Comparison of ENCODE assay signal across 15 cellular contexts in the genomic region with DNA sequence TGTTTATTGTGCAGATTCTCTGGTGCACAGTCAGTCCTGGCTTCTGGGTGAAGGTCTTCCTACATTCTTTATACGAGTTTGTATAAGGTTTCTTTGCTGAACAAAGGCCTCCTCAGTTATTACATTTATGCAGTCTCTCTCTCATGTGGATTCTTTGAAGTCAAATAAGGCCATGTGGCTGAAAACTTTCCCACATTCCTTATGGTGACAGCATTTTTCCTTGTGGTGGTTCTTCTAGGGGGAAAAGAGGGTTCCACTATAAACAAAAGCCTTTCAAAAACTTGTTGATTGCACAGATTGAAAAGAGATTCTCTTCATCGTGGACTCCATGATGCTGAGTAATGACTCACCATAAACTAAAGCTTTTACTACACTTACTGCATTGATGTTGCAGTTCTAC. TPM values are rescaled to one million over a fixed set of nuclear protein-coding genes. Genes with fewer than 3 reads are reported as not detected.
DNase-seq lines count a peak whose midpoint lies in the region; ATAC-seq and TF ChIP-seq lines count a peak whose summit lies in the region.
"Had no signal": no experiment of that assay in that cellular context is flagged by ENCODE, and none has a peak within 500 bp of the region (broad histone marks: within the 10 kb centered on the region; RNA-seq: fewer than 3 reads in every experiment).

No MANE protein-coding gene starts in this region.

- no peak overlapping the region for H2BK5ac ChIP-seq in mesenchymal stem cell (ENCODE audit: low read depth, low read length, poor library complexity, severe bottlenecking)

- H3K9me3 ChIP-seq in Loucy (ENCODE audit: insufficient read depth, low read depth, low read length) (no peaks in the 10 kb centered on the region), mesenchymal stem cell (ENCODE audit: control insufficient read depth, low read length) (peaks cover 24% of the 10 kb centered on the region)
- peaks cover 0 to 3% of the 10 kb centered on the region in 2 donors for H3K9me3 ChIP-seq in CD4-positive, alpha-beta memory T cell (ENCODE audit: control insufficient read depth in 1 of 2, low read length in 2 of 2)
- H3K9me3 ChIP-seq: BE2C had no signal

- no peak overlapping the region for H2AFZ ChIP-seq in Loucy (ENCODE audit: low read length)
- H2AFZ ChIP-seq in mesenchymal stem cell (ENCODE audit: low read depth, low read length) = no peak overlapping the region

- peaks cover 0 to 15% (median 9%) of the 10 kb centered on the region in 8 donors for H3K9me3 Mint-ChIP-seq in CD4-positive, alpha-beta memory T cell
- H3K9me3 Mint-ChIP-seq: CD8-positive, alpha-beta T cell; H9 had no signal

- no peaks in the 10 kb centered on the region for H4K20me1 ChIP-seq in Loucy (ENCODE audit: insufficient read depth, low read length, poor library complexity, severe bottlenecking)

- no peaks in the 10 kb centered on the region for H3F3A ChIP-seq in Loucy (ENCODE audit: low read depth)

- H2BK120ac ChIP-seq in mesenchymal stem cell (ENCODE audit: low read depth, low read length) = no peak overlapping the region

- no peak overlapping the region for H4K8ac ChIP-seq in mesenchymal stem cell (ENCODE audit: low read length)

- no peaks in the 10 kb centered on the region for H3K9me2 ChIP-seq in Loucy (replicated peaks; ENCODE audit: low read depth, low read length)

- no peak overlapping the region for H2BK12ac ChIP-seq in mesenchymal stem cell (ENCODE audit: low read length in 2 of 2)

- no peak overlapping the region for H3K14ac ChIP-seq in mesenchymal stem cell (ENCODE audit: low read length in 2 of 2)

- POLR2A ChIA-PET in CD4-positive, alpha-beta memory T cell (lab: Charles Lee; ENCODE audit: partially characterized antibody) = no interaction called here

- H3K27me3 ChIP-seq in Loucy (ENCODE audit: insufficient read depth, low read length, poor library complexity, severe bottlenecking) = peaks cover 3% of the 10 kb centered on the region
- H3K27me3 ChIP-seq in mesenchymal stem cell (ENCODE audit: control insufficient read depth in 1 of 2, insufficient read depth in 1 of 2, low read length in 2 of 2) = no peaks in the 10 kb centered on the region
- no peaks in the 10 kb centered on the region for H3K27me3 ChIP-seq in CD4-positive, alpha-beta memory T cell (ENCODE audit: insufficient read depth, low read length)
- H3K27me3 ChIP-seq: BE2C had no signal

- peak overlapping the region; percentile 85 for H3K4me3 ChIP-seq in Loucy (ENCODE audit: low read length, poor library complexity, severe bottlenecking)
- H3K4me3 ChIP-seq in mesenchymal stem cell (ENCODE audit: insufficient read depth in 1 of 2, low read depth in 1 of 2, low read length in 2 of 2) = peak overlapping the region in 1 of 2 experiments; percentile 8
- no peak overlapping the region for H3K4me3 ChIP-seq in CD4-positive, alpha-beta memory T cell (ENCODE audit: low read length in 2 of 2)

- 100% methylated on average over 2 of the region's 2 CpGs for WGBS in mesenchymal stem cell

- H3K79me2 ChIP-seq in Loucy (ENCODE audit: insufficient read depth, low read length) = peaks cover 19% of the 10 kb centered on the region

- no peak overlapping the region for H3K23ac ChIP-seq in mesenchymal stem cell (ENCODE audit: low read length in 2 of 2)

- H3K4me2 ChIP-seq in Loucy (ENCODE audit: low read depth, low read length, poor library complexity, severe bottlenecking) (peak overlapping the region; percentile 92), mesenchymal stem cell (ENCODE audit: low read length, poor library complexity, severe bottlenecking) (no peak overlapping the region)

- H3K27ac ChIP-seq in VCaP (peak overlapping the region; percentile 81), mesenchymal stem cell (ENCODE audit: low read length, poor library complexity, severe bottlenecking) (no peak overlapping the region)
- H3K27ac ChIP-seq in CD4-positive, alpha-beta memory T cell (ENCODE audit: low read depth, low read length) = no peak overlapping the region
- H3K27ac ChIP-seq: C4-2B had no signal

- intact Hi-C loops in CD4-positive, alpha-beta memory T cell (cut with micrococcal nuclease) = no loop called here

- H4K91ac ChIP-seq in mesenchymal stem cell (ENCODE audit: low read length) = no peak overlapping the region

- H3K79me1 ChIP-seq in mesenchymal stem cell (replicated peaks; ENCODE audit: low read length, poor library complexity, severe bottlenecking) = peaks cover 22% of the 10 kb centered on the region

- H3K4ac ChIP-seq in mesenchymal stem cell (ENCODE audit: low read depth in 1 of 2, low read length in 2 of 2) = no peak overlapping the region

- peaks cover 47 to 67% of the 10 kb centered on the region in 2 donors for H3K36me3 Mint-ChIP-seq in CD4-positive, alpha-beta memory T cell

- H3K9ac ChIP-seq in Loucy (ENCODE audit: low read depth, low read length, poor library complexity, severe bottlenecking) (no peak overlapping the region), mesenchymal stem cell (ENCODE audit: low read length) (no peak overlapping the region)

- no peaks in the 10 kb centered on the region for H3K27me3 Mint-ChIP-seq in CD4-positive, alpha-beta memory T cell

- no peak overlapping the region for H3K18ac ChIP-seq in mesenchymal stem cell (ENCODE audit: low read depth in 1 of 2, low read length in 2 of 2)

- H3K4me1 Mint-ChIP-seq in CD4-positive, alpha-beta memory T cell = peaks cover 0 to 7% (median 3%) of the 10 kb centered on the region in 4 donors

- TF ChIP-seq CTCF in Loucy (conservative IDR thresholded peaks at IDR 0.05; ENCODE audit: low read length) = no peak
- no peak for TF ChIP-seq CTCF in VCaP (conservative IDR thresholded peaks at IDR 0.05)

- H2BK15ac ChIP-seq in mesenchymal stem cell (ENCODE audit: low read depth, poor library complexity, severe bottlenecking) = no peak overlapping the region

- CTCF ChIA-PET in CD4-positive, alpha-beta memory T cell (lab: Charles Lee; ENCODE audit: partially characterized antibody) = no interaction called here

- no peak overlapping the region for H2AK5ac ChIP-seq in mesenchymal stem cell (ENCODE audit: low read length, severe bottlenecking)

- no peak overlapping the region for H3K27ac Mint-ChIP-seq in CD4-positive, alpha-beta memory T cell
- H3K27ac Mint-ChIP-seq: CD8-positive, alpha-beta T cell; H9 had no signal

- DNase-seq in COLO829 (ENCODE audit: low spot score) (peak; percentile 87), mesenchymal stem cell (peak; percentile 41), GM03348 (ENCODE audit: low spot score) (no peak)
- DNase-seq in CD4-positive, alpha-beta memory T cell = no peak
- DNase-seq: BE2C; Caco-2; CD8-positive, alpha-beta T cell; DND-41; GF-D8; GOT3; H9 had no signal

- no peak overlapping the region for H3K4me3 Mint-ChIP-seq in CD4-positive, alpha-beta memory T cell
- H3K4me3 Mint-ChIP-seq: CD8-positive, alpha-beta T cell; H9 had no signal

- peaks cover 20% of the 10 kb centered on the region for H3K4me1 ChIP-seq in Loucy (ENCODE audit: insufficient read depth, low read length, poor library complexity, severe bottlenecking)
- H3K4me1 ChIP-seq in mesenchymal stem cell (ENCODE audit: control insufficient read depth, insufficient read depth, low read depth, low read length) = peaks cover 1% of the 10 kb centered on the region
- no peaks in the 10 kb centered on the region for H3K4me1 ChIP-seq in CD4-positive, alpha-beta memory T cell (ENCODE audit: insufficient read depth, low read length)
- H3K4me1 ChIP-seq: BE2C had no signal

- no peak for ATAC-seq in HG03571 (IDR thresholded peaks at IDR 0.05; ENCODE audit: unreplicated experiment)
- ATAC-seq: CD8-positive, alpha-beta T cell had no signal

- H3K36me3 ChIP-seq in Loucy (ENCODE audit: insufficient read depth, low read length) (peaks cover 3% of the 10 kb centered on the region; the same call in 1 of the 2 replicates), mesenchymal stem cell (ENCODE audit: control insufficient read depth in 1 of 2, insufficient read depth in 2 of 2, low read depth in 1 of 2, low read length in 2 of 2) (peaks cover 4 to 58% of the 10 kb centered on the region in 2 experiments)
- H3K36me3 ChIP-seq in CD4-positive, alpha-beta memory T cell (ENCODE audit: insufficient read depth, low read length) = peaks cover 11% of the 10 kb centered on the region

RNA-seq across cellular contexts. Expression of a gene that starts 19.2 kb away (rescaled TPM):
- 2.5 TPM for polyA plus RNA-seq in mesenchymal stem cell (2013, experiment 1 of 2)
- polyA plus RNA-seq in mesenchymal stem cell (2013, experiment 2 of 2) = 2.4 TPM
- total RNA-seq in CD4-positive, alpha-beta memory T cell = 1 to 10 TPM; 8.0 to 8.3 TPM
- 1 to 10 TPM in 1 of 2 donors, under 1 TPM in 1; 0.70 to 1.3 TPM for polyA plus RNA-seq in CD4-positive, alpha-beta memory T cell

RNA-seq across cellular contexts. Expression of a gene that starts 30.6 kb away (rescaled TPM):
- polyA plus RNA-seq in mesenchymal stem cell (2013, experiment 1 of 2) = 2.4 TPM
- polyA plus RNA-seq in mesenchymal stem cell (2013, experiment 2 of 2) = 2.6 TPM
- total RNA-seq in CD4-positive, alpha-beta memory T cell = 10 to 100 TPM; 12.4 to 12.6 TPM
- 1 to 10 TPM; 2.3 to 4.2 TPM for polyA plus RNA-seq in CD4-positive, alpha-beta memory T cell

RNA-seq across cellular contexts. Expression of a gene that starts 44.4 kb away (rescaled TPM):
- polyA plus RNA-seq in mesenchymal stem cell (2013, experiment 1 of 2) = 1.3 TPM
- polyA plus RNA-seq in mesenchymal stem cell (2013, experiment 2 of 2) = 1.2 TPM
- total RNA-seq in CD4-positive, alpha-beta memory T cell = under 1 TPM; 0.73 to 0.97 TPM
- polyA plus RNA-seq in CD4-positive, alpha-beta memory T cell = 1 to 10 TPM in 1 of 2 donors, under 1 TPM in 1; 0.86 to 1.2 TPM

Comparison
In these comparisons a context has a peak if more than half of its experiments do, and no peak if none do; other contexts are left out.
1. DNase-seq: peak in COLO829 (single experiment) and mesenchymal stem cell (single experiment); none in GM03348 (single experiment) and CD4-positive, alpha-beta memory T cell (0 of 5).